8 cellular contexts compared by ENCODE assay signal in genomic region chr17:4566785-4567184, GRCh38. TPM values are rescaled to one million over a fixed set of nuclear protein-coding genes. Genes with fewer than 3 reads are reported as not detected.
DNase-seq lines count a peak whose midpoint lies in the region; ATAC-seq and TF ChIP-seq lines count a peak whose summit lies in the region.

No MANE protein-coding gene starts in this region.

- TF ChIP-seq RAD21 in SK-N-SH (IDR thresholded peaks at IDR 0.05; ENCODE audit: low read length), result peak; percentile 88

- WGBS in SK-N-SH (ENCODE audit: low lambda C conversion rate), result 12% methylated on average over 5 of the region's 5 CpGs

- TF ChIP-seq EP300 in SK-N-SH (IDR thresholded peaks at IDR 0.05; ENCODE audit: borderline replicate concordance in 1 of 2, low read depth in 1 of 2, low read length in 1 of 2), result no peak

- no peaks in the 10 kb centered on the region for H3K9me3 ChIP-seq in SK-N-SH

- ATAC-seq in left lobe of liver (peak; percentile 82), GM19452 (IDR thresholded peaks at IDR 0.05; ENCODE audit: unreplicated experiment) (no peak), GM19395 (IDR thresholded peaks at IDR 0.05; ENCODE audit: unreplicated experiment) (no peak)
- ATAC-seq in stimulated activated naive CD8-positive, alpha-beta T cell treated with anti-CD3 and anti-CD28 coated beads, Interleukin-15, Interleukin-2, amounts not matched to agents 100 U/mL and 50 U/mL, for 24 hours, result peak; percentile 57

- no peak overlapping the region for H3K27ac ChIP-seq in SK-N-SH (ENCODE audit: low read depth in 2 of 2, low read length in 1 of 2)

- TF ChIP-seq CTCF in GM12872 (IDR thresholded peaks at IDR 0.05; ENCODE audit: insufficient read depth, low read depth, low read length) (peak; percentile 82), NB4 (IDR thresholded peaks at IDR 0.05; ENCODE audit: low read depth, low read length) (peak; percentile 41), SK-N-SH (IDR thresholded peaks at IDR 0.05) (peak; percentile 79)

- CTCF ChIA-PET in SK-N-SH (lab: Yijun Ruan, JAX), result interaction anchor here (0.5 to 6.8 kb wide), 61 partner anchors 10 to 470 kb away, joined by 3 to 237 read pairs (median 4); partner anchors contain the start of genes ARRB2, MYBBP1A, PELP1 and PSMB6

- no peaks in the 10 kb centered on the region for H3K4me1 ChIP-seq in SK-N-SH (ENCODE audit: control insufficient read depth in 1 of 2, insufficient read depth in 2 of 2, low read depth in 1 of 2, low read length in 1 of 2)

- peak; percentile 58 for DNase-seq in NB4 (ENCODE audit: low read depth)
- DNase-seq in SK-N-SH, result peak; percentile 81
- peak; percentile 83 for DNase-seq in cerebellar cortex (ENCODE audit: low spot score)
- DNase-seq in left lobe of liver (ENCODE audit: low spot score), result no peak
- DNase-seq in stimulated activated naive CD8-positive, alpha-beta T cell treated with anti-CD3 and anti-CD28 coated beads, Interleukin-15, Interleukin-2, amounts not matched to agents 100 U/mL and 50 U/mL, for 24 hours, result peak; percentile 68

- POLR2A ChIA-PET in SK-N-SH (lab: Yijun Ruan, JAX), result interaction anchor here (1.0 kb wide), 1 partner anchor 9 kb away, joined by 3 read pairs; no protein-coding TSS in a partner anchor

- H3K4me3 ChIP-seq in NB4 (ENCODE audit: low read depth, low read length) (no peak overlapping the region), SK-N-SH (ENCODE audit: low read depth in 2 of 2, low read length in 1 of 2) (peak overlapping the region in 1 of 2 experiments; percentile 28; a peak in 1 of 4 replicates)

- no peaks in the 10 kb centered on the region for H3F3A ChIP-seq in SK-N-SH (replicated peaks; ENCODE audit: insufficient read depth)

- H3K9me2 ChIP-seq in SK-N-SH, result no peaks in the 10 kb centered on the region

- no peak overlapping the region for H3K4me2 ChIP-seq in SK-N-SH

- H3K79me2 ChIP-seq in SK-N-SH (ENCODE audit: insufficient read depth), result no peaks in the 10 kb centered on the region

- H3K36me3 ChIP-seq in SK-N-SH (replicated peaks in 1 of 2; ENCODE audit: control insufficient read depth in 1 of 2, insufficient read depth in 2 of 2, low read length in 1 of 2), result no peaks in the 10 kb centered on the region

- H3K27me3 ChIP-seq in SK-N-SH (ENCODE audit: insufficient read depth), result peaks cover 12% of the 10 kb centered on the region; the same call in 1 of the 2 replicates

- no peak overlapping the region for H2AFZ ChIP-seq in SK-N-SH (ENCODE audit: low read depth)

- no peak overlapping the region for H3K9ac ChIP-seq in SK-N-SH

- no peaks in the 10 kb centered on the region for H4K20me1 ChIP-seq in SK-N-SH (ENCODE audit: insufficient read depth)

- TF ChIP-seq POLR2A in NB4 (IDR thresholded peaks at IDR 0.05; ENCODE audit: extremely low read depth, insufficient read length), result no peak

TF ChIP-seq in SK-N-SH, 30 proteins besides CTCF, POLR2A, EP300 and RAD21:
- peak; percentile 25; the same call in 1 of the 2 replicates for TF ChIP-seq RCOR1 (IDR thresholded peaks at IDR 0.05; ENCODE audit: low read length)
- no peak for TF ChIP-seq POLR2AphosphoS5 (IDR thresholded peaks at IDR 0.05; ENCODE audit: low read depth, low read length)
- no peak for TF ChIP-seq ELF1 (IDR thresholded peaks at IDR 0.05)
- peak; percentile 86 for TF ChIP-seq SMC3 (IDR thresholded peaks at IDR 0.05; ENCODE audit: low read depth, low read length)

RNA-seq across cellular contexts. Expression of gene GGT6, which starts 6.4 kb away (rescaled TPM):
- polyA plus RNA-seq in SK-N-SH (2012; rRNA removed), result not detected in 2 replicates
- polyA plus RNA-seq in SK-N-SH (2012; cell fraction: cytosol; rRNA removed), result not detected in 2 replicates
- polyA plus RNA-seq in SK-N-SH (2012; cell fraction: nucleus; rRNA removed), result not detected in 2 replicates
- total RNA-seq in left lobe of liver, result 0.35 TPM

RNA-seq across cellular contexts. Expression of gene MYBBP1A, which starts 11.6 kb away (rescaled TPM):
- polyA plus RNA-seq in SK-N-SH (2012; rRNA removed), result 74.7 and 93.0 TPM in 2 replicates
- polyA plus RNA-seq in SK-N-SH (2012; cell fraction: cytosol; rRNA removed), result 32.8 and 40.9 TPM in 2 replicates
- polyA plus RNA-seq in SK-N-SH (2012; cell fraction: nucleus; rRNA removed), result 264 and 287 TPM in 2 replicates
- 18.5 TPM for total RNA-seq in left lobe of liver

RNA-seq across cellular contexts. Expression of gene SMTNL2, which starts 17.5 kb away (rescaled TPM):
- not detected in 2 replicates for polyA plus RNA-seq in SK-N-SH (2012; rRNA removed)
- polyA plus RNA-seq in SK-N-SH (2012; cell fraction: cytosol; rRNA removed), result not detected in 2 replicates
- not detected in 2 replicates for polyA plus RNA-seq in SK-N-SH (2012; cell fraction: nucleus; rRNA removed)
- not detected for total RNA-seq in left lobe of liver

Comparison
In these comparisons a context has a peak if more than half of its experiments do, and no peak if none do; other contexts are left out.
1. ATAC-seq: peak in left lobe of liver (single experiment) and stimulated activated naive CD8-positive, alpha-beta T cell treated with anti-CD3 and anti-CD28 coated beads, Interleukin-15, Interleukin-2, amounts not matched to agents 100 U/mL and 50 U/mL, for 24 hours (single experiment); none in GM19452 (single experiment) and GM19395 (single experiment).
2. Peak in every context shown above with its lines, with median percentiles within 50 percentile points of each other: CTCF ChIP-seq.